14 cellular contexts compared by ENCODE assay signal in genomic region chr11:104033134-104033533, GRCh38. TPM values are rescaled to one million over a fixed set of nuclear protein-coding genes. Genes with fewer than 3 reads are reported as not detected.
DNase-seq lines count a peak whose midpoint lies in the region; ATAC-seq and TF ChIP-seq lines count a peak whose summit lies in the region.
"Had no signal": no experiment of that assay in that cellular context is flagged by ENCODE, and none has a peak within 500 bp of the region (broad histone marks: within the 10 kb centered on the region; RNA-seq: fewer than 3 reads in every experiment).

No MANE protein-coding gene starts in this region.

- H3K27me3 ChIP-seq in SJSA1 (replicated peaks) (no peaks in the 10 kb centered on the region), skeletal muscle satellite cell (ENCODE audit: control insufficient read depth, insufficient read depth, low read length) (no peaks in the 10 kb centered on the region)
- H3K27me3 ChIP-seq: body of pancreas had no signal

- no peaks in the 10 kb centered on the region for H3K36me3 Mint-ChIP-seq in WTC11
- H3K36me3 Mint-ChIP-seq: stimulated activated memory B cell treated with anti-CD40 and anti-IgM and Interleukin-4, amounts not matched to agents 10 μg/mL and 1 μg/mL and 100 μg/mL, for 72 hours had no signal

- H3K36me3 ChIP-seq in SJSA1 (no peaks in the 10 kb centered on the region), skeletal muscle satellite cell (ENCODE audit: insufficient read depth, low read length) (no peaks in the 10 kb centered on the region)

- no peaks in the 10 kb centered on the region; the same call in 1 of the 2 replicates for H3K27me3 Mint-ChIP-seq in WTC11 (ENCODE audit: low read depth)
- H3K27me3 Mint-ChIP-seq: stimulated activated memory B cell treated with anti-CD40 and anti-IgM and Interleukin-4, amounts not matched to agents 10 μg/mL and 1 μg/mL and 100 μg/mL, for 72 hours had no signal

- H3K9me3 ChIP-seq in SJSA1 (replicated peaks) (no peaks in the 10 kb centered on the region), skeletal muscle satellite cell (replicated peaks; ENCODE audit: low read length) (no peaks in the 10 kb centered on the region)
- H3K9me3 ChIP-seq: body of pancreas had no signal

- H3K4me3 ChIP-seq in SJSA1 (no peak overlapping the region), fibroblast of pulmonary artery (replicated peaks; ENCODE audit: low read depth, low read length) (no peak overlapping the region), skeletal muscle satellite cell (ENCODE audit: low read length) (no peak overlapping the region)
- H3K4me3 ChIP-seq: body of pancreas had no signal

- peak; percentile 30 for DNase-seq in GM04504 (ENCODE audit: low read depth)
- DNase-seq in SJSA1 (ENCODE audit: low read depth in 1 of 2, low spot score in 2 of 2) = peak; percentile 24 to 44
- DNase-seq in fibroblast of pulmonary artery (ENCODE audit: low read depth) = peak; percentile 92
- DNase-seq in DMS 273 (lab: John Stamatoyannopoulos, UW; ENCODE audit: unreplicated experiment) = no peak
- DNase-seq in WTC11 (ENCODE audit: low spot score) = no peak
- DNase-seq in activated CD4-positive, alpha-beta T cell treated with anti-CD3 and anti-CD28 coated beads, Interleukin-2, amount 50 U/mL, for 1 hour = no peak
- DNase-seq: body of pancreas; H9; NCI-H1048; stimulated activated CD4-positive, alpha-beta T cell treated with anti-CD3 and anti-CD28 coated beads, Interleukin-12 subunit alpha, Interleukin-12 subunit beta, amount 100 ng/mL, for 4 hours had no signal

- POLR2A ChIA-PET in WTC11 (lab: Charles Lee) = no interaction called here

- no peak overlapping the region for H3K9ac ChIP-seq in skeletal muscle satellite cell (ENCODE audit: low read depth, low read length)

- CTCF ChIA-PET in WTC11 (lab: Charles Lee) = no interaction called here

- no peak overlapping the region for H3K4me3 Mint-ChIP-seq in WTC11
- H3K4me3 Mint-ChIP-seq: H9; stimulated activated memory B cell treated with anti-CD40 and anti-IgM and Interleukin-4, amounts not matched to agents 10 μg/mL and 1 μg/mL and 100 μg/mL, for 72 hours had no signal

- H3K9me3 Mint-ChIP-seq in WTC11 = peaks cover 14% of the 10 kb centered on the region

- H3K4me1 Mint-ChIP-seq in WTC11 = no peaks in the 10 kb centered on the region
- H3K4me1 Mint-ChIP-seq: H9; stimulated activated memory B cell treated with anti-CD40 and anti-IgM and Interleukin-4, amounts not matched to agents 10 μg/mL and 1 μg/mL and 100 μg/mL, for 72 hours had no signal

- H3K4me1 ChIP-seq in SJSA1 (replicated peaks) = peaks cover 4% of the 10 kb centered on the region
- H3K4me1 ChIP-seq in skeletal muscle satellite cell (ENCODE audit: control insufficient read depth, insufficient read depth, low read length) = peaks cover 13% of the 10 kb centered on the region

- no peak for TF ChIP-seq CTCF in fibroblast of pulmonary artery (IDR thresholded peaks at IDR 0.05; ENCODE audit: low read length, missing control alignments)
- no peak for TF ChIP-seq CTCF in WTC11 (IDR thresholded peaks at IDR 0.05)

- no peak overlapping the region for H3K27ac Mint-ChIP-seq in WTC11
- H3K27ac Mint-ChIP-seq: H9; stimulated activated memory B cell treated with anti-CD40 and anti-IgM and Interleukin-4, amounts not matched to agents 10 μg/mL and 1 μg/mL and 100 μg/mL, for 72 hours had no signal

- peak overlapping the region; percentile 27 for H3K4me2 ChIP-seq in skeletal muscle satellite cell (ENCODE audit: low read length)

- no peak for ATAC-seq in WTC11
- ATAC-seq: body of pancreas; stimulated activated memory B cell treated with anti-CD40 and anti-IgM and Interleukin-4, amounts not matched to agents 10 μg/mL and 1 μg/mL and 100 μg/mL, for 72 hours had no signal

- no peak overlapping the region for H3K27ac ChIP-seq in SJSA1
- H3K27ac ChIP-seq: body of pancreas had no signal

TF ChIP-seq in WTC11, 78 proteins besides CTCF, POLR2A, EP300 and RAD21:
- no peak for TF ChIP-seq NR1H2 (CRISPR knock-in tag; IDR thresholded peaks at IDR 0.05)
- no peak for TF ChIP-seq HMGA2 (CRISPR knock-in tag; IDR thresholded peaks at IDR 0.05)
- TF ChIP-seq, protein P1, sequence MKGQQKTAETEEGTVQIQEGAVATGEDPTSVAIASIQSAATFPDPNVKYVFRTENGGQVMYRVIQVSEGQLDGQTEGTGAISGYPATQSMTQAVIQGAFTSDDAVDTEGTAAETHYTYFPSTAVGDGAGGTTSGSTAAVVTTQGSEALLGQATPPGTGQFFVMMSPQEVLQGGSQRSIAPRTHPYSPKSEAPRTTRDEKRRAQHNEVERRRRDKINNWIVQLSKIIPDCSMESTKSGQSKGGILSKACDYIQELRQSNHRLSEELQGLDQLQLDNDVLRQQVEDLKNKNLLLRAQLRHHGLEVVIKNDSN (CRISPR knock-in tag; IDR thresholded peaks at IDR 0.05) = no peak

RNA-seq across cellular contexts. Expression of gene DDI1, which starts 3.3 kb away (rescaled TPM):
- total RNA-seq in SJSA1 (2014; rRNA removed; shearing (Covaris generic)) = not detected in 2 replicates
- total RNA-seq in skeletal muscle satellite cell (2012; rRNA removed) = not detected in 2 replicates
- total RNA-seq in WTC11 (2021) = not detected in 3 replicates
- total RNA-seq: body of pancreas, G401, H9, myocyte had no signal

Comparison
In these comparisons a context has a peak if more than half of its experiments do, and no peak if none do; other contexts are left out.
1. DNase-seq: peak in GM04504 (single experiment), SJSA1 (2 of 2) and fibroblast of pulmonary artery (single experiment); none in DMS 273 (single experiment), WTC11 (single experiment) and activated CD4-positive, alpha-beta T cell treated with anti-CD3 and anti-CD28 coated beads, Interleukin-2, amount 50 U/mL, for 1 hour (single experiment).